Comparison of ENCODE assay signal across 10 cellular contexts in genomic region chr18:65751145-65752085, GRCh38. TPM values are rescaled to one million over a fixed set of nuclear protein-coding genes. Genes with fewer than 3 reads are reported as not detected.
DNase-seq lines count a peak whose midpoint lies in the region; ATAC-seq and TF ChIP-seq lines count a peak whose summit lies in the region.
"Had no signal": no experiment of that assay in that cellular context is flagged by ENCODE, and none has a peak within 500 bp of the region (broad histone marks: within the 10 kb centered on the region; RNA-seq: fewer than 3 reads in every experiment).

No MANE protein-coding gene starts in this region.

- DNase-seq in NCI-H1092 treated with DMSO at 0.1 percent for 48 hours (lab: John Stamatoyannopoulos, UW) (peak; percentile 80), SHP77 (lab: John Stamatoyannopoulos, UW) (peak; percentile 84 to 92), spleen (no peak), AG08395 (ENCODE audit: low spot score) (no peak), 8988T (no peak)
- DNase-seq: activated B cell treated with CpG ODN at 0.5 μM for 24 hours; stimulated activated naive CD8-positive, alpha-beta T cell treated with anti-CD3 and anti-CD28 coated beads, Interleukin-15, Interleukin-2, amounts not matched to agents 100 U/mL and 50 U/mL, for 24 hours had no signal

- H3K9ac ChIP-seq in iPS-20b (ENCODE audit: low read depth, low read length) = no peak overlapping the region

- no peak for ATAC-seq in GM19324 (IDR thresholded peaks at IDR 0.05; ENCODE audit: low FRiP score, unreplicated experiment)
- ATAC-seq: stimulated activated naive CD8-positive, alpha-beta T cell treated with anti-CD3 and anti-CD28 coated beads, Interleukin-15, Interleukin-2, amounts not matched to agents 100 U/mL and 50 U/mL, for 24 hours had no signal

- no peak for TF ChIP-seq CTCF in spleen (IDR thresholded peaks at IDR 0.05 in 8 of 11, conservative IDR thresholded peaks at IDR 0.05 in 3 of 11)

- peaks cover 48% of the 10 kb centered on the region for H3K27me3 ChIP-seq in iPS-20b (ENCODE audit: insufficient read depth, low read length)
- H3K27me3 ChIP-seq in spleen (replicated peaks in 1 of 7) = peaks cover 0 to 42% (median 17%) of the 10 kb centered on the region in 7 donors

- H3K27ac ChIP-seq in iPS-20b (ENCODE audit: low read length) (no peak overlapping the region), spleen (no peak overlapping the region)

- H3K4me1 ChIP-seq in iPS-20b (ENCODE audit: insufficient read depth, low read length) (peaks cover 5% of the 10 kb centered on the region; the same call in 1 of the 2 replicates), spleen (peaks cover 0 to 15% (median 7%) of the 10 kb centered on the region in 6 donors)

- WGBS in spleen, 5 donors = 8 to 18% (median 11%) methylated on average over 32 to 42 of the region's 42 CpGs

- intact Hi-C loops in spleen (cut with DNase I; ENCODE audit: low total_unique reads) = no loop called here

- H3K9me3 ChIP-seq in iPS-20b (ENCODE audit: insufficient read depth, low read depth, low read length) (no peaks in the 10 kb centered on the region), spleen (peaks cover 0 to 8% (median 0%) of the 10 kb centered on the region in 8 donors)

- TF ChIP-seq POLR2A in spleen (IDR thresholded peaks at IDR 0.05) = no peak

- peak overlapping the region; percentile 70 for H3K4me3 ChIP-seq in iPS-20b (ENCODE audit: low read length)
- peak overlapping the region in 7 of 8 donors; percentile 15 to 57 (median 27) for H3K4me3 ChIP-seq in spleen

- H3K36me3 ChIP-seq in iPS-20b (ENCODE audit: insufficient read depth, low read depth, low read length) (no peaks in the 10 kb centered on the region), spleen (no peaks in the 10 kb centered on the region)

RNA-seq across cellular contexts. Expression of gene CDH7, which starts 0.6 kb away (rescaled TPM):
- under 1 TPM in 2 of 7 donors, not detected in 5; 0.05 to 0.09 TPM for total RNA-seq in spleen
- under 1 TPM in 2 of 3 donors, not detected in 1; under 0.01 to 0.06 TPM for polyA plus RNA-seq in spleen
- total RNA-seq: activated B cell treated with CpG ODN at 0.5 μM for 24 hours, renal cortical epithelial cell had no signal

Comparison
In these comparisons a context has a peak if more than half of its experiments do, and no peak if none do; other contexts are left out.
1. DNase-seq: peak in NCI-H1092 treated with DMSO at 0.1 percent for 48 hours (single experiment) and SHP77 (2 of 2); none in spleen (single experiment), AG08395 (single experiment) and 8988T (single experiment).